8 cellular contexts compared by ENCODE assay signal in genomic region chr17:28206292-28206691, GRCh38.
"Had no signal": no experiment of that assay in that cellular context is flagged by ENCODE, and none has a peak within 500 bp of the region (broad histone marks: within the 10 kb centered on the region; RNA-seq: fewer than 3 reads in every experiment).

No MANE protein-coding gene starts in this region.

- H3K4me2 ChIP-seq: GM23338 had no signal

- H2AFZ ChIP-seq: GM23338 had no signal

- FAIRE-seq: H1, H54, HepG2 had no signal

- H3K27ac Mint-ChIP-seq: GM23338, H9 had no signal

- ATAC-seq: GM23338, HepG2 had no signal

- H3K27ac ChIP-seq: HL-60 had no signal

- H3K4me3 Mint-ChIP-seq: GM23338, H9 had no signal

- H3K4me3 ChIP-seq: GM23338 had no signal

- DNase-seq: H9, HCEC 1CT, KG1 had no signal
